30 cellular contexts compared by ENCODE assay signal in the genomic region with DNA sequence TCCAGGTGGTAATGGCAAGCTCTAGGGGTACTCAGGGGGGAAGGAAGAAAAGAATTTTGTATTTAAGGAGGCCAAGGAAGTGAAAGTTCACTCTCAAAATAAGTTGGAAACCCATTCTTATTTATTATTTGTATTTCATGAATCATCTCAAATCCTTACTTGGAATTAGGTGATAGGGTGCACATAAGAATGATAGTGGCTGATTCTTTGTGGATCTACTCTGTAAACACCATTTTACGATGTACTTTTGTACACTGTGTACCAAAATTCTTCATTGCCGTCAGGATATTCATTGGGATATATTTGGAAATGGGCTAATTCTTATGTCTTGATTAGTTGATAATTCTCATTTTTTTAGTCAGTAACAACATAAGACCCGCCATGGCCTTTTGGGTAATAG.
"Had no signal": no experiment of that assay in that cellular context is flagged by ENCODE, and none has a peak within 500 bp of the region (broad histone marks: within the 10 kb centered on the region; RNA-seq: fewer than 3 reads in every experiment).

No MANE protein-coding gene starts in this region.

- H3K4me3 ChIP-seq: adrenal gland, body of pancreas, esophagus muscularis mucosa, gastrocnemius medialis, heart left ventricle had no signal

- H3K4me1 ChIP-seq: adrenal gland, foreskin keratinocyte, gastrocnemius medialis had no signal

- H3K27me3 ChIP-seq: adrenal gland, body of pancreas, esophagus muscularis mucosa, foreskin keratinocyte, gastrocnemius medialis, heart left ventricle had no signal

- DNase-seq: activated CD4-positive, alpha-beta memory T cell treated with anti-CD3 and anti-CD28 coated beads, Interleukin-2, amount 10 ng/mL, durations not matched to agents 7 days and 5 days; activated CD4-positive, alpha-beta T cell treated with anti-CD3 and anti-CD28 coated beads for 4 hours; activated CD4-positive, alpha-beta T cell treated with anti-CD3 and anti-CD28 coated beads, Interleukin-2, amount 10 ng/mL, durations not matched to agents 7 days and 5 days; activated CD4-positive, alpha-beta T cell treated with anti-CD3 and anti-CD28 coated beads, Interleukin-2, amount 50 U/mL, for 4 hours; activated CD4-positive, CD25-positive, alpha-beta regulatory T cell; activated CD4-positive, CD25-positive, alpha-beta regulatory T cell treated with anti-CD3 and anti-CD28 coated beads, Interleukin-2, amount 50 U/mL, for 72 hours; activated effector memory CD4-positive, alpha-beta T cell treated with anti-CD3 and anti-CD28 coated beads, Interleukin-2, amount 50 U/mL, for 16 hours; activated naive CD4-positive, alpha-beta T cell treated with anti-CD3 and anti-CD28 coated beads for 36 hours; activated naive CD8-positive, alpha-beta T cell treated with anti-CD3 and anti-CD28 coated beads for 36 hours; activated naive CD8-positive, alpha-beta T cell treated with anti-CD3 and anti-CD28 coated beads, Interleukin-2, amount 50 U/mL, for 24 hours; activated T-cell treated with anti-CD3 and anti-CD28 coated beads, Interleukin-2, amount 50 U/mL, for 1 hour; activated T-cell treated with anti-CD3 and anti-CD28 coated beads, Interleukin-2, amount 50 U/mL, for 48 hours; adrenal gland; amygdala; aorta; body of pancreas; caudate nucleus; cortex of kidney; dermis blood vessel endothelial cell; effector CD4-positive, alpha-beta T cell; effector memory CD8-positive, alpha-beta T cell; erythroblast; foreskin keratinocyte; gastrocnemius medialis; glutamatergic neuron; heart left ventricle; T-helper 1 cell; T-helper 17 cell; T1000 had no signal

- H3K9me3 ChIP-seq: adrenal gland, body of pancreas, esophagus muscularis mucosa, gastrocnemius medialis, heart left ventricle had no signal

- H3K36me3 ChIP-seq: adrenal gland, gastrocnemius medialis had no signal

- H3K27ac ChIP-seq: adrenal gland, body of pancreas, esophagus muscularis mucosa, foreskin keratinocyte, gastrocnemius medialis, heart left ventricle had no signal
